8 cellular contexts compared by ENCODE assay signal in the genomic region with DNA sequence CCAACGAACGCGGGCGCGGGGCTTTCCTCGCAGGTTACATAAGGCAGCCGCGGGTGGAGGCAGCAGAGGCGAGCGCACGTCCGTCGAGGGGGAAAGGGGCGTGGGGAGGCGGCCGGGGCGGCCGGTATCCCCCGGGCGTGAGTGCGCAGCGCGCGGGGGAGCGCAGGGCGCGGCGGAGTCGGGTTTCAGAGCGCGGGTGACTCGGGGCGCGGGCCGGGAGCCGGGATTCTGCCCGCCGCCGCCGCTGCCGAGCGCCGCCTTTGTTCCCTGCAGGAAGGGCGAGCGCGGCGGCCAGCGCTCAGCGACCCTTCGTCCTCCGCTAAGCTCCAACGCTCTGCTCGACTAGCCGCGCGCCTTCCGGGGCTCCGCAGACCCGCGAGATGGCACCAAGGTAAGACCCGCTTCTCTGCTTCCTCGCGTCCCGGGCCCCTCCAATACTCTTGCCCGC. TPM values are rescaled to one million over a fixed set of nuclear protein-coding genes. Genes with fewer than 3 reads are reported as not detected.
DNase-seq lines count a peak whose midpoint lies in the region; ATAC-seq and TF ChIP-seq lines count a peak whose summit lies in the region.

A gene (plus strand): TSS at position 226 of the 448 bp plus-strand sequence. CDS start 155 bp downstream, at position 381.

- peak within 1 kb of the TSS; percentile 49 for H3K9ac ChIP-seq in ES-I3 (ENCODE audit: low read depth, low read length)

- H3K27ac ChIP-seq in psoas muscle = peak within 1 kb of the TSS; percentile 49

- WGBS in psoas muscle, 3 donors = 1% methylated on average over 32 to 65 of the region's 65 CpGs

- H3K9me3 ChIP-seq in ES-I3 (ENCODE audit: control insufficient read depth, insufficient read depth, low read length) (no peaks in the 10 kb centered on the region), psoas muscle (no peaks in the 10 kb centered on the region)

- DNase-seq in Right ventricle myocardium superior (no peak), psoas muscle (peak in 1 of 2 donors; percentile 42), middle frontal gyrus (ENCODE audit: extremely low spot score, low spot score) (no peak), DMS153 (lab: John Stamatoyannopoulos, UW) (no peak), AML-193 (lab: John Stamatoyannopoulos, UW) (no peak)

- H3K36me3 ChIP-seq in ES-I3 (ENCODE audit: insufficient read depth, low read length) = no peaks in the 10 kb centered on the region
- H3K36me3 ChIP-seq in psoas muscle (ENCODE audit: insufficient read depth in 1 of 2, low read depth in 1 of 2) = no peaks in the 10 kb centered on the region

- peak within 1 kb of the TSS; percentile 72 for H3K4me3 ChIP-seq in psoas muscle

- H3K4me1 ChIP-seq in ES-I3 (ENCODE audit: insufficient read depth, low read length) (peaks cover 8% of the 10 kb centered on the region), psoas muscle (no peaks in the 10 kb centered on the region)

- intact Hi-C loops in Right ventricle myocardium superior (cut with DNase I) = no loop called here
- intact Hi-C loops in psoas muscle (cut with DNase I) = no loop called here

- peaks cover 0 to 62% (median 10%) of the 10 kb centered on the region in 3 donors for H3K27me3 ChIP-seq in psoas muscle (ENCODE audit: insufficient read depth in 3 of 3, low read length in 2 of 3)

- ATAC-seq in SK-N-SH treated with all-trans-retinoic acid at 6 μM for 48 hours (peak; percentile 71), Right ventricle myocardium superior (ENCODE audit: poor library complexity) (peak; percentile 75), psoas muscle (peak; percentile 39 to 77 (median 72)), HG03439 (IDR thresholded peaks at IDR 0.05; ENCODE audit: unreplicated experiment) (no peak)

- no peak for TF ChIP-seq CTCF in psoas muscle (IDR thresholded peaks at IDR 0.05)

TF ChIP-seq in SK-N-SH treated with all-trans-retinoic acid at 6 μM for 48 hours, 23 proteins besides CTCF, POLR2A, EP300 and RAD21:
- TF ChIP-seq, protein P1, sequence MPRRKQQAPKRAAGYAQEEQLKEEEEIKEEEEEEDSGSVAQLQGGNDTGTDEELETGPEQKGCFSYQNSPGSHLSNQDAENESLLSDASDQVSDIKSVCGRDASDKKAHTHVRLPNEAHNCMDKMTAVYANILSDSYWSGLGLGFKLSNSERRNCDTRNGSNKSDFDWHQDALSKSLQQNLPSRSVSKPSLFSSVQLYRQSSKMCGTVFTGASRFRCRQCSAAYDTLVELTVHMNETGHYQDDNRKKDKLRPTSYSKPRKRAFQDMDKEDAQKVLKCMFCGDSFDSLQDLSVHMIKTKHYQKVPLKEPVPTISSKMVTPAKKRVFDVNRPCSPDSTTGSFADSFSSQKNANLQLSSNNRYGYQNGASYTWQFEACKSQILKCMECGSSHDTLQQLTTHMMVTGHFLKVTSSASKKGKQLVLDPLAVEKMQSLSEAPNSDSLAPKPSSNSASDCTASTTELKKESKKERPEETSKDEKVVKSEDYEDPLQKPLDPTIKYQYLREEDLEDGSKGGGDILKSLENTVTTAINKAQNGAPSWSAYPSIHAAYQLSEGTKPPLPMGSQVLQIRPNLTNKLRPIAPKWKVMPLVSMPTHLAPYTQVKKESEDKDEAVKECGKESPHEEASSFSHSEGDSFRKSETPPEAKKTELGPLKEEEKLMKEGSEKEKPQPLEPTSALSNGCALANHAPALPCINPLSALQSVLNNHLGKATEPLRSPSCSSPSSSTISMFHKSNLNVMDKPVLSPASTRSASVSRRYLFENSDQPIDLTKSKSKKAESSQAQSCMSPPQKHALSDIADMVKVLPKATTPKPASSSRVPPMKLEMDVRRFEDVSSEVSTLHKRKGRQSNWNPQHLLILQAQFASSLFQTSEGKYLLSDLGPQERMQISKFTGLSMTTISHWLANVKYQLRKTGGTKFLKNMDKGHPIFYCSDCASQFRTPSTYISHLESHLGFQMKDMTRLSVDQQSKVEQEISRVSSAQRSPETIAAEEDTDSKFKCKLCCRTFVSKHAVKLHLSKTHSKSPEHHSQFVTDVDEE (CRISPR knock-in tag; IDR thresholded peaks at IDR 0.05) = no peak
- TF ChIP-seq ZFP3 (CRISPR knock-in tag; IDR thresholded peaks at IDR 0.05) (no peak), SNAI2 (CRISPR knock-in tag; IDR thresholded peaks at IDR 0.05) (no peak), ESRRG (CRISPR knock-in tag; IDR thresholded peaks at IDR 0.05) (no peak), ZFP30 (CRISPR knock-in tag; IDR thresholded peaks at IDR 0.05) (no peak), ISL1 (CRISPR knock-in tag; IDR thresholded peaks at IDR 0.05) (no peak), GLIS3 (CRISPR knock-in tag; IDR thresholded peaks at IDR 0.05) (no peak), ZNF565 (CRISPR knock-in tag; conservative IDR thresholded peaks at IDR 0.05; ENCODE audit: low read depth) (no peak)
- TF ChIP-seq, protein P2, sequence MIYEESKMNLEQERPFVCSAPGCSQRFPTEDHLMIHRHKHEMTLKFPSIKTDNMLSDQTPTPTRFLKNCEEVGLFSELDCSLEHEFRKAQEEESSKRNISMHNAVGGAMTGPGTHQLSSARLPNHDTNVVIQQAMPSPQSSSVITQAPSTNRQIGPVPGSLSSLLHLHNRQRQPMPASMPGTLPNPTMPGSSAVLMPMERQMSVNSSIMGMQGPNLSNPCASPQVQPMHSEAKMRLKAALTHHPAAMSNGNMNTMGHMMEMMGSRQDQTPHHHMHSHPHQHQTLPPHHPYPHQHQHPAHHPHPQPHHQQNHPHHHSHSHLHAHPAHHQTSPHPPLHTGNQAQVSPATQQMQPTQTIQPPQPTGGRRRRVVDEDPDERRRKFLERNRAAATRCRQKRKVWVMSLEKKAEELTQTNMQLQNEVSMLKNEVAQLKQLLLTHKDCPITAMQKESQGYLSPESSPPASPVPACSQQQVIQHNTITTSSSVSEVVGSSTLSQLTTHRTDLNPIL (CRISPR knock-in tag; IDR thresholded peaks at IDR 0.05; ENCODE audit: low read depth) = no peak
- TF ChIP-seq, protein P3, sequence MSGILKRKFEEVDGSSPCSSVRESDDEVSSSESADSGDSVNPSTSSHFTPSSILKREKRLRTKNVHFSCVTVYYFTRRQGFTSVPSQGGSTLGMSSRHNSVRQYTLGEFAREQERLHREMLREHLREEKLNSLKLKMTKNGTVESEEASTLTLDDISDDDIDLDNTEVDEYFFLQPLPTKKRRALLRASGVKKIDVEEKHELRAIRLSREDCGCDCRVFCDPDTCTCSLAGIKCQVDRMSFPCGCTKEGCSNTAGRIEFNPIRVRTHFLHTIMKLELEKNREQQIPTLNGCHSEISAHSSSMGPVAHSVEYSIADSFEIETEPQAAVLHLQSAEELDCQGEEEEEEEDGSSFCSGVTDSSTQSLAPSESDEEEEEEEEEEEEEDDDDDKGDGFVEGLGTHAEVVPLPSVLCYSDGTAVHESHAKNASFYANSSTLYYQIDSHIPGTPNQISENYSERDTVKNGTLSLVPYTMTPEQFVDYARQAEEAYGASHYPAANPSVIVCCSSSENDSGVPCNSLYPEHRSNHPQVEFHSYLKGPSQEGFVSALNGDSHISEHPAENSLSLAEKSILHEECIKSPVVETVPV (CRISPR knock-in tag; IDR thresholded peaks at IDR 0.05) = no peak
TF ChIP-seq in SK-N-SH treated with all-trans-retinoic acid at 6 μM for 48 hours: peak in this region for 0.

RNA-seq across cellular contexts. Expression of the gene that starts here (rescaled TPM):
- total RNA-seq in Right ventricle myocardium superior (55.9 TPM), psoas muscle (10 to 100 TPM in 2 of 4 donors, 1 to 10 TPM in 2; 5.6 to 34.7 (median 14.3) TPM)
- 1 to 10 TPM; 2.9 to 7.5 (median 3.7) TPM for polyA plus RNA-seq in psoas muscle
